ENCODE assay signal across 9 cellular contexts in the genomic region with DNA sequence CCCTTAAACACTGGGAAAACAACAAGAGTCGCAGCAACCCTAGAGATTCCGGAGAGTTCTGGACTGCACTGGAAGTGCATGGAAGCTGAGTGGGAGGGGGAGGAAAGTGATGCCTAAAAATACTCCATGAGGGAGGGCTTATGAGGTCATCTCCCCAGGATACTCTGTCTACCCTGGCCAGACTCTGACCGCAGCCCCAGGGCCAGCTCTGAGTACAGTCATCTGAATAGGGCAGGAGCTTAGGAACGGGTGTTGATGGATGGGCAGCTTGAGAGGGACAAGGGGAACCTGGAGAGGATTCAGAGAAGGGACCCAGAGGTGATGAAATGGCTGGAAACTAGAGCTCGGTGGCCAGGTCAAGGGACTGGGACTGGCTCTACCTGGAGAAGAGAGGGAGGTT.
DNase-seq lines count a peak whose midpoint lies in the region; ATAC-seq and TF ChIP-seq lines count a peak whose summit lies in the region.
"Had no signal": no experiment of that assay in that cellular context is flagged by ENCODE, and none has a peak within 500 bp of the region (broad histone marks: within the 10 kb centered on the region; RNA-seq: fewer than 3 reads in every experiment).

No MANE protein-coding gene starts in this region.

- H3K18ac ChIP-seq in mesendoderm (ENCODE audit: low read length): no peak overlapping the region

- ATAC-seq in Right ventricle myocardium superior (ENCODE audit: poor library complexity) (peak; percentile 95), gastrocnemius medialis (peak; percentile 80 to 85)

- no peak overlapping the region for H2BK120ac ChIP-seq in mesendoderm (ENCODE audit: low read depth, low read length)

- peak; percentile 53 to 63 for TF ChIP-seq POLR2A in gastrocnemius medialis (IDR thresholded peaks at IDR 0.05)

- H3K9ac ChIP-seq in adipocyte (ENCODE audit: low read length) (peak overlapping the region; percentile 54), mesendoderm (ENCODE audit: low read length) (no peak overlapping the region)

- H3K4me3 ChIP-seq in adipocyte (ENCODE audit: low read length): peak overlapping the region; percentile 51
- H3K4me3 ChIP-seq in gastrocnemius medialis: peak overlapping the region in 2 of 4 donors; percentile 11 to 24
- H3K4me3 ChIP-seq in mesendoderm (ENCODE audit: low read length): no peak overlapping the region
- H3K4me3 ChIP-seq: SJSA1 had no signal

- H2AK5ac ChIP-seq in mesendoderm (ENCODE audit: low read length): no peak overlapping the region

- no peak overlapping the region for H2BK15ac ChIP-seq in mesendoderm (replicated peaks; ENCODE audit: low read depth)

- peaks cover 12% of the 10 kb centered on the region for H3K9me3 ChIP-seq in adipocyte (ENCODE audit: control insufficient read depth, low read length)
- no peaks in the 10 kb centered on the region for H3K9me3 ChIP-seq in gastrocnemius medialis
- H3K9me3 ChIP-seq: SJSA1 had no signal

- intact Hi-C loops in Right ventricle myocardium superior (cut with DNase I) (loop anchor here (5.0 kb wide), 1 partner anchor 77 kb away; the partner anchor contains the start of gene IGFBP5), gastrocnemius medialis (cut with DNase I; ENCODE audit: low total_unique reads) (loop anchor here (1.0 to 2.0 kb wide), 3 partner anchors 26 to 112 kb away; no protein-coding TSS in a partner anchor)

- in situ Hi-C loops in gastrocnemius medialis (cut with MboI; ENCODE audit: low sequenced_read_pairs in 4 of 4): no loop called here

- H3K27ac ChIP-seq in gastrocnemius medialis: peak overlapping the region; percentile 94 to 98 (median 96)
- no peak overlapping the region for H3K27ac ChIP-seq in mesendoderm (ENCODE audit: low read depth, low read length)
- H3K27ac ChIP-seq: SJSA1 had no signal

- no peak overlapping the region for H3K4ac ChIP-seq in mesendoderm (ENCODE audit: low read depth, low read length)

- H3K4me1 ChIP-seq in adipocyte (ENCODE audit: control insufficient read depth, insufficient read depth, low read length) (peaks cover 23% of the 10 kb centered on the region), gastrocnemius medialis (peaks cover 35 to 37% of the 10 kb centered on the region in 2 donors), mesendoderm (ENCODE audit: control insufficient read depth, low read depth, low read length) (no peaks in the 10 kb centered on the region)

- DNase-seq in ELR (ENCODE audit: low read depth) (peak; percentile 72), adipocyte (ENCODE audit: low read depth) (peak; percentile 33), Right ventricle myocardium superior (peak; percentile 86), gastrocnemius medialis (peak; percentile 91 to 97), HUDEP-2 (lab: John Stamatoyannopoulos, UW; ENCODE audit: unreplicated experiment in 76 of 76) (no peak), mesendoderm (no peak), NCI-H1048 (lab: John Stamatoyannopoulos, UW) (no peak)
- DNase-seq in NK-92 treated with Interleukin-12 subunit alpha and Interleukin-12 subunit beta, amount 100 ng/mL, for 24 hours (lab: John Stamatoyannopoulos, UW): no peak

- no peak overlapping the region for H2BK5ac ChIP-seq in mesendoderm (ENCODE audit: low read length)

- no peaks in the 10 kb centered on the region for H3K36me3 ChIP-seq in adipocyte (ENCODE audit: control insufficient read depth, insufficient read depth, low read length, severe bottlenecking)
- H3K36me3 ChIP-seq in gastrocnemius medialis: no peaks in the 10 kb centered on the region
- no peaks in the 10 kb centered on the region for H3K36me3 ChIP-seq in mesendoderm (ENCODE audit: control insufficient read depth, insufficient read depth, low read length)
- H3K36me3 ChIP-seq: SJSA1 had no signal

- no CpG with 5 or more reads among the region's 5 CpGs for whole genome bisulfite sequencing in mesendoderm (ENCODE audit: extremely low coverage, insufficient coverage, low lambda C conversion rate)

- H3K27me3 ChIP-seq in adipocyte (replicated peaks; ENCODE audit: control insufficient read depth, insufficient read depth, low read length): no peaks in the 10 kb centered on the region
- H3K27me3 ChIP-seq in gastrocnemius medialis: no peaks in the 10 kb centered on the region
- H3K27me3 ChIP-seq in mesendoderm (ENCODE audit: insufficient read depth, low read length, poor library complexity): no peaks in the 10 kb centered on the region
- H3K27me3 ChIP-seq: SJSA1 had no signal

- no peak overlapping the region for H3K4me2 ChIP-seq in mesendoderm (ENCODE audit: low read length)

- no peak for TF ChIP-seq CTCF in gastrocnemius medialis (IDR thresholded peaks at IDR 0.05 in 4 of 5, conservative IDR thresholded peaks at IDR 0.05 in 1 of 5)

- no peaks in the 10 kb centered on the region for H3K79me1 ChIP-seq in mesendoderm (ENCODE audit: low read length)

- no peak overlapping the region for H4K8ac ChIP-seq in mesendoderm (ENCODE audit: low read depth, low read length)

- no peak overlapping the region for H3K23ac ChIP-seq in mesendoderm (ENCODE audit: low read length)

- no peak overlapping the region for H4K5ac ChIP-seq in mesendoderm (ENCODE audit: low read length)

- H3K56ac ChIP-seq in mesendoderm (ENCODE audit: low read length): no peak overlapping the region

- H3K79me2 ChIP-seq in mesendoderm (ENCODE audit: control insufficient read depth, insufficient read depth, low read length): no peaks in the 10 kb centered on the region

Comparison
In these comparisons a context has a peak if more than half of its experiments do, and no peak if none do; other contexts are left out.
1. DNase-seq: peak in ELR (single experiment), adipocyte (single experiment), Right ventricle myocardium superior (single experiment) and gastrocnemius medialis (2 of 2); none in HUDEP-2 (0 of 76), mesendoderm (single experiment), NK-92 treated with Interleukin-12 subunit alpha and Interleukin-12 subunit beta, amount 100 ng/mL, for 24 hours (single experiment) and NCI-H1048 (single experiment).